In genomic region chr1:204479387-204480136, GRCh38 we compare ENCODE assay signal across 9 cellular contexts. TPM values are rescaled to one million over a fixed set of nuclear protein-coding genes. Genes with fewer than 3 reads are reported as not detected.
A peak's percentile ranks its signal among the peaks of the same experiment; 100 is the strongest.
DNase-seq lines count a peak whose midpoint lies in the region; ATAC-seq and TF ChIP-seq lines count a peak whose summit lies in the region.
"Had no signal": no experiment of that assay in that cellular context is flagged by ENCODE, and none has a peak within 500 bp of the region (broad histone marks: within the 10 kb centered on the region; RNA-seq: fewer than 3 reads in every experiment).

No MANE protein-coding gene starts in this region.

- peak; percentile 15 for DNase-seq in H7
- DNase-seq in RWPE1 (ENCODE audit: low spot score), result peak; percentile 92
- DNase-seq in left colon, result peak; percentile 49 to 76
- DNase-seq in stomach, result peak; percentile 70
- no peak for DNase-seq in activated CD8-positive, alpha-beta memory T cell treated with anti-CD3 and anti-CD28 coated beads, Interleukin-2, amount 10 ng/mL, durations not matched to agents 7 days and 5 days
- DNase-seq in KBM-7, result no peak
- DNase-seq in COLO668 (lab: John Stamatoyannopoulos, UW; ENCODE audit: unreplicated experiment), result no peak
- DNase-seq: Karpas-422 had no signal

- H3K36me3 Mint-ChIP-seq in activated CD8-positive, alpha-beta memory T cell treated with anti-CD3 and anti-CD28 coated beads, Interleukin-2, amount 10 ng/mL, durations not matched to agents 7 days and 5 days, result no peaks in the 10 kb centered on the region

- WGBS in stomach, 5 donors, result 48 to 73% (median 50%) methylated on average over 6 to 13 of the region's 13 CpGs

- H3K9me3 ChIP-seq in stomach, result no peaks in the 10 kb centered on the region

- H3K9me3 Mint-ChIP-seq in activated CD8-positive, alpha-beta memory T cell treated with anti-CD3 and anti-CD28 coated beads, Interleukin-2, amount 10 ng/mL, durations not matched to agents 7 days and 5 days (ENCODE audit: low read depth), result no peaks in the 10 kb centered on the region

- H3K4me1 ChIP-seq in stomach, result peaks cover 63 to 86% (median 80%) of the 10 kb centered on the region in 4 donors

- no peaks in the 10 kb centered on the region for H3K27me3 Mint-ChIP-seq in activated CD8-positive, alpha-beta memory T cell treated with anti-CD3 and anti-CD28 coated beads, Interleukin-2, amount 10 ng/mL, durations not matched to agents 7 days and 5 days

- CTCF ChIA-PET in RWPE1 (lab: Yijun Ruan, JAX), result interaction anchor here (0.6 to 3.9 kb wide), 8 partner anchors 14 to 328 kb away, joined by 3 to 37 read pairs (median 4); partner anchors contain the start of gene PIK3C2B
- CTCF ChIA-PET in activated CD8-positive, alpha-beta memory T cell treated with anti-CD3 and anti-CD28 coated beads, Interleukin-2, amount 10 ng/mL, durations not matched to agents 7 days and 5 days (lab: Charles Lee), result interaction anchor here (0.8 to 3.3 kb wide), 9 partner anchors 9 to 328 kb away, joined by 4 to 16 read pairs (median 5); no protein-coding TSS in a partner anchor

- H3K27me3 ChIP-seq in H7 (ENCODE audit: control insufficient read depth, insufficient read depth, low read length) (no peaks in the 10 kb centered on the region), stomach (no peaks in the 10 kb centered on the region)

- H3K27ac ChIP-seq in RWPE1 (no peak overlapping the region), stomach (peak overlapping the region; percentile 43 to 76 (median 52))
- H3K27ac ChIP-seq: SK-N-MC had no signal

- in situ Hi-C loops in KBM-7 (cut with MboI; ENCODE audit: low pct_unique_long_range_greater_than_20kb, low sequenced_read_pairs), result no loop called here

- H3K36me3 ChIP-seq in H7 (replicated peaks; ENCODE audit: control insufficient read depth, insufficient read depth, low read length) (no peaks in the 10 kb centered on the region), stomach (no peaks in the 10 kb centered on the region)

- H3K4me3 ChIP-seq in H7 (ENCODE audit: insufficient read depth, low read depth, low read length), result no peak overlapping the region
- H3K4me3 ChIP-seq in stomach, result no peak overlapping the region
- H3K4me3 ChIP-seq: SK-N-MC had no signal

- POLR2A ChIA-PET in RWPE1 (lab: Yijun Ruan, JAX; ENCODE audit: low non-redundant PET), result interaction anchor here (0.6 to 1.8 kb wide), 3 partner anchors 10 to 15 kb away, joined by 3 to 10 read pairs (median 3); partner anchors contain the start of gene PIK3C2B

- H3K27ac Mint-ChIP-seq in activated CD8-positive, alpha-beta memory T cell treated with anti-CD3 and anti-CD28 coated beads, Interleukin-2, amount 10 ng/mL, durations not matched to agents 7 days and 5 days, result no peak overlapping the region

- no peak for TF ChIP-seq EP300 in stomach (IDR thresholded peaks at IDR 0.05)

- TF ChIP-seq CTCF in RWPE1 (conservative IDR thresholded peaks at IDR 0.05; ENCODE audit: low read depth) (no peak), stomach (IDR thresholded peaks at IDR 0.05) (no peak)

- intact Hi-C loops in left colon (cut with DNase I, micrococcal nuclease) (no loop called here), stomach (cut with DNase I; ENCODE audit: low total_unique reads) (no loop called here)

- H3K4me3 Mint-ChIP-seq in activated CD8-positive, alpha-beta memory T cell treated with anti-CD3 and anti-CD28 coated beads, Interleukin-2, amount 10 ng/mL, durations not matched to agents 7 days and 5 days, result no peak overlapping the region

- TF ChIP-seq POLR2A in stomach (IDR thresholded peaks at IDR 0.05), result no peak

- peak; percentile 81 for ATAC-seq in left colon
- no peak for ATAC-seq in activated CD8-positive, alpha-beta memory T cell treated with anti-CD3 and anti-CD28 coated beads, Interleukin-2, amount 10 ng/mL, durations not matched to agents 7 days and 5 days

- H3K4me1 Mint-ChIP-seq in activated CD8-positive, alpha-beta memory T cell treated with anti-CD3 and anti-CD28 coated beads, Interleukin-2, amount 10 ng/mL, durations not matched to agents 7 days and 5 days, result peaks cover 23% of the 10 kb centered on the region

RNA-seq across cellular contexts. Expression of gene PIK3C2B, which starts 15.0 kb away (rescaled TPM):
- 14.7 and 18.1 TPM in 2 replicates for total RNA-seq in H7 (2014; rRNA removed; shearing (Covaris generic))
- total RNA-seq in left colon (10 to 100 TPM; 78.5 to 82.0 TPM), stomach (100 to 1,000 TPM in 2 of 5 donors, 10 to 100 TPM in 3; 16.1 to 129 (median 65.3) TPM)
- polyA plus RNA-seq in stomach, result 1 to 10 TPM; 4.1 to 5.5 (median 5.0) TPM
- 10 to 100 TPM; 21.6 to 26.0 TPM for total RNA-seq in activated CD8-positive, alpha-beta memory T cell treated with anti-CD3 and anti-CD28 coated beads, Interleukin-2, amount 10 ng/mL, durations not matched to agents 7 days and 5 days

RNA-seq across cellular contexts. Expression of gene MDM4, which starts 36.6 kb away (rescaled TPM):
- total RNA-seq in H7 (2014; rRNA removed; shearing (Covaris generic)), result 15.9 and 17.6 TPM in 2 replicates
- total RNA-seq in left colon (10 to 100 TPM; 47.8 to 64.2 TPM), stomach (100 to 1,000 TPM in 3 of 5 donors, 10 to 100 TPM in 2; 25.8 to 265 (median 118) TPM)
- polyA plus RNA-seq in stomach, result 1 to 10 TPM; 2.3 to 7.7 (median 2.9) TPM
- total RNA-seq in activated CD8-positive, alpha-beta memory T cell treated with anti-CD3 and anti-CD28 coated beads, Interleukin-2, amount 10 ng/mL, durations not matched to agents 7 days and 5 days, result 10 to 100 TPM; 74.7 to 100.0 TPM

Comparison
In these comparisons a context has a peak if more than half of its experiments do, and no peak if none do; other contexts are left out.
1. DNase-seq: peak in H7 (single experiment), RWPE1 (single experiment), left colon (2 of 2) and stomach (single experiment); none in activated CD8-positive, alpha-beta memory T cell treated with anti-CD3 and anti-CD28 coated beads, Interleukin-2, amount 10 ng/mL, durations not matched to agents 7 days and 5 days (single experiment), KBM-7 (single experiment) and COLO668 (single experiment).